ENCODE assay signal across 10 cellular contexts in the genomic region with DNA sequence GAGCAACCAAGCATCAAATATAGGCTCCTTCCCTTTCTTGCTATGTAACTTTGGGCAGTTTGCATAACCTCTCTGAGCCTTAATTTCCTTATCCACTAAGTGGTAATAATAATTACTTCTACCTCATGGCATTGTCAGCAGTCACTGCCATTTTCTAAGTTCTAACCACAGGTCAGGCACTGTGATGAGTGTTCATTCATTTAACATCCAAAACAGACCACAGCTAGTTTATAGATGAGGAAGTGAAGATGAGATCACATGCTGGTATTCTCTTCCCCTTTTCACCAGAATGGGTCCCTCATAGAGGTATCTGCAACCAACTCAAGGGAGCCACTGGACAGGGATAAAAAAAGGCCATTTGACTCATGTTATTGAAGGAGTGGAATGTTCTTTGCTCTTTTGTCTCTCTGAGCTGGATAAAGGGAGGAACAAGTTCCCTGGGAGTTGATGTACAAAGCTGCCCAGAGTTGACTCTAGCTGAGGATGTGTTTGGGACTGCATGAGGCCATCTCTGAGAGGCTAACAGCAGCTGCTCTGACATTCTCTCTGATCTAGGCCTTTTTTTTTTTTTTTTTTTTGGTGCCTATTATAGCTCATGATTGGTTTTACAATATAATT.
DNase-seq lines count a peak whose midpoint lies in the region; ATAC-seq and TF ChIP-seq lines count a peak whose summit lies in the region.
"Had no signal": no experiment of that assay in that cellular context is flagged by ENCODE, and none has a peak within 500 bp of the region (broad histone marks: within the 10 kb centered on the region; RNA-seq: fewer than 3 reads in every experiment).

No MANE protein-coding gene starts in this region.

- no peaks in the 10 kb centered on the region for H3K9me3 Mint-ChIP-seq in activated CD4-positive, alpha-beta T cell treated with anti-CD3 and anti-CD28 coated beads, Interleukin-2, amount 10 ng/mL, durations not matched to agents 7 days and 5 days
- no peaks in the 10 kb centered on the region for H3K9me3 Mint-ChIP-seq in osteocyte (ENCODE audit: unreplicated experiment)
- H3K9me3 Mint-ChIP-seq: T-cell had no signal

- H3K9ac ChIP-seq in PC-3 (ENCODE audit: low read length): no peak overlapping the region

- H3K27me3 ChIP-seq in PC-3 (ENCODE audit: low read length) (no peaks in the 10 kb centered on the region), spleen (replicated peaks in 1 of 7) (no peaks in the 10 kb centered on the region)

- peaks cover 1% of the 10 kb centered on the region for H3K36me3 Mint-ChIP-seq in activated CD4-positive, alpha-beta T cell treated with anti-CD3 and anti-CD28 coated beads, Interleukin-2, amount 10 ng/mL, durations not matched to agents 7 days and 5 days (ENCODE audit: low read depth)
- no peaks in the 10 kb centered on the region for H3K36me3 Mint-ChIP-seq in osteocyte (ENCODE audit: unreplicated experiment)
- H3K36me3 Mint-ChIP-seq: T-cell had no signal

- peak; percentile 93 for ATAC-seq in HG02970 (IDR thresholded peaks at IDR 0.05; ENCODE audit: low FRiP score, unreplicated experiment)
- peak; percentile 22; the same call in 1 of the 2 replicates for ATAC-seq in PC-3

- H3K9me3 ChIP-seq in PC-3 (ENCODE audit: low read length) (no peaks in the 10 kb centered on the region), spleen (no peaks in the 10 kb centered on the region)

- CTCF ChIA-PET in activated CD4-positive, alpha-beta T cell treated with anti-CD3 and anti-CD28 coated beads, Interleukin-2, amount 10 ng/mL, durations not matched to agents 7 days and 5 days (lab: Charles Lee): interaction anchor here (0.8 to 2.2 kb wide), 3 partner anchors 9 to 25 kb away, joined by 4 to 9 read pairs (median 6); no protein-coding TSS in a partner anchor
- CTCF ChIA-PET in PC-3 (lab: Charles Lee): no interaction called here

- H3K27ac ChIP-seq in PC-3 (ENCODE audit: low read length) (no peak overlapping the region), spleen (peak overlapping the region in 6 of 8 donors; percentile 39 to 79 (median 56))

- intact Hi-C loops in PC-3 (cut with micrococcal nuclease) (no loop called here), spleen (cut with DNase I; ENCODE audit: low total_unique reads) (loop anchor here (10.0 kb wide), 1 partner anchor 108 kb away; no protein-coding TSS in a partner anchor)

- H3K36me3 ChIP-seq in PC-3 (ENCODE audit: low read depth, low read length): no peaks in the 10 kb centered on the region
- no peaks in the 10 kb centered on the region for H3K36me3 ChIP-seq in spleen

- peak overlapping the region; percentile 79 for H3K27ac Mint-ChIP-seq in activated CD4-positive, alpha-beta T cell treated with anti-CD3 and anti-CD28 coated beads, Interleukin-2, amount 10 ng/mL, durations not matched to agents 7 days and 5 days
- H3K27ac Mint-ChIP-seq in osteocyte (ENCODE audit: unreplicated experiment): no peak overlapping the region
- H3K27ac Mint-ChIP-seq: T-cell had no signal

- no peak for DNase-seq in activated CD4-positive, alpha-beta T cell treated with anti-CD3 and anti-CD28 coated beads, Interleukin-2, amount 10 ng/mL, durations not matched to agents 7 days and 5 days
- DNase-seq in activated CD4-positive, alpha-beta T cell treated with anti-CD3 and anti-CD28 coated beads for 48 hours: no peak
- peak; percentile 38 for DNase-seq in PC-3
- no peak for DNase-seq in spleen
- DNase-seq in NCI-H510A treated with DMSO at 0.1 percent for 48 hours (lab: John Stamatoyannopoulos, UW): no peak
- no peak for DNase-seq in osteocyte (ENCODE audit: extremely low spot score, unreplicated experiment)
- DNase-seq in retina: no peak
- DNase-seq: ACHN, T-cell had no signal

- H3K4me2 ChIP-seq in PC-3 (ENCODE audit: low read length): no peak overlapping the region

- H2AFZ ChIP-seq in PC-3 (ENCODE audit: low read length): no peak overlapping the region

- H3F3A ChIP-seq in PC-3 (ENCODE audit: low read length, unreplicated experiment): no peaks in the 10 kb centered on the region

- H3K4me3 ChIP-seq in PC-3 (ENCODE audit: low read length) (no peak overlapping the region), spleen (no peak overlapping the region)

- BruUV-seq in PC-3 (replicated peaks; lab: Mats Ljungman, UMichigan): no TSS peak

- H3K4me1 ChIP-seq in PC-3 (ENCODE audit: insufficient read depth, low read length) (peaks cover 11% of the 10 kb centered on the region), spleen (peaks cover 0 to 37% (median 12%) of the 10 kb centered on the region in 6 donors)

- no peaks in the 10 kb centered on the region for H3K79me2 ChIP-seq in PC-3 (ENCODE audit: low read length)

- no peaks in the 10 kb centered on the region for H3K9me2 ChIP-seq in PC-3 (replicated peaks; ENCODE audit: low read length)

- H3K4me3 Mint-ChIP-seq in activated CD4-positive, alpha-beta T cell treated with anti-CD3 and anti-CD28 coated beads, Interleukin-2, amount 10 ng/mL, durations not matched to agents 7 days and 5 days: no peak overlapping the region
- no peak overlapping the region for H3K4me3 Mint-ChIP-seq in osteocyte (ENCODE audit: unreplicated experiment)
- H3K4me3 Mint-ChIP-seq: T-cell had no signal

- peaks cover 2% of the 10 kb centered on the region for H3K27me3 Mint-ChIP-seq in activated CD4-positive, alpha-beta T cell treated with anti-CD3 and anti-CD28 coated beads, Interleukin-2, amount 10 ng/mL, durations not matched to agents 7 days and 5 days
- peaks cover 26% of the 10 kb centered on the region for H3K27me3 Mint-ChIP-seq in osteocyte (ENCODE audit: unreplicated experiment)
- H3K27me3 Mint-ChIP-seq: T-cell had no signal

- peaks cover 37% of the 10 kb centered on the region for H3K4me1 Mint-ChIP-seq in activated CD4-positive, alpha-beta T cell treated with anti-CD3 and anti-CD28 coated beads, Interleukin-2, amount 10 ng/mL, durations not matched to agents 7 days and 5 days
- no peaks in the 10 kb centered on the region for H3K4me1 Mint-ChIP-seq in osteocyte (ENCODE audit: unreplicated experiment)

- TF ChIP-seq POLR2A in spleen (IDR thresholded peaks at IDR 0.05): no peak

- POLR2A ChIA-PET in activated CD4-positive, alpha-beta T cell treated with anti-CD3 and anti-CD28 coated beads, Interleukin-2, amount 10 ng/mL, durations not matched to agents 7 days and 5 days (lab: Charles Lee): no interaction called here
- POLR2A ChIA-PET in PC-3 (lab: Charles Lee; ENCODE audit: unreplicated experiment): interaction anchor here (0.6 kb wide), 3 partner anchors 9 to 1023 kb away, joined by 3 to 21 read pairs (median 3); no protein-coding TSS in a partner anchor

- H4K20me1 ChIP-seq in PC-3 (ENCODE audit: low read length): no peaks in the 10 kb centered on the region

- TF ChIP-seq CTCF in PC-3 (conservative IDR thresholded peaks at IDR 0.05; ENCODE audit: low read depth, low read length) (no peak), spleen (IDR thresholded peaks at IDR 0.05 in 8 of 11, conservative IDR thresholded peaks at IDR 0.05 in 3 of 11) (no peak), osteocyte (IDR thresholded peaks at IDR 0.05) (no peak)
